In the genomic region with DNA sequence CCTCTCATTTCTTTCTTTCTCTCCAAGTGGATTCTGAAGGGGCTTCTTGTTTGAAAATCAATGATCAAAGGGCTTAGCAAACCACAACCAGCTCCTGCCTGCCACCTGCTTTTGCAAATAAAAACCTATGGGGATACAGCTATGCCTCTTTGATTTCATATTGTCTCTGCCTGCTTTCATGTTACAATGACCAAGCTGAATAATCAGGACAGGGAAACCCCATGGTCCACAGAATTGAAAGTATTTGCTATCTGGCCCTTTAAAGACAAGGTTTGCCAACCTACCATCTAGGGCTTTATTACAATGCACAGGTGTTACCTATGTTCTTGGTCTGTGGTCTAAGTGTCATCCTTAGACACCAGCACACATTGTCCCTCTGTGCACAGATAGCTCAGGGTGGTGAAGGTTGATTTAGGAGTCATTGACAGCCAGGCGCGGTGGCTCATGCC, we compare ENCODE assay signal across 14 cellular contexts. TPM values are rescaled to one million over a fixed set of nuclear protein-coding genes. Genes with fewer than 3 reads are reported as not detected.
DNase-seq lines count a peak whose midpoint lies in the region; ATAC-seq and TF ChIP-seq lines count a peak whose summit lies in the region.
"Had no signal": no experiment of that assay in that cellular context is flagged by ENCODE, and none has a peak within 500 bp of the region (broad histone marks: within the 10 kb centered on the region; RNA-seq: fewer than 3 reads in every experiment).

No MANE protein-coding gene starts in this region.

- H3K36me3 ChIP-seq in PC-9 (ENCODE audit: low read depth) (no peaks in the 10 kb centered on the region), spleen (no peaks in the 10 kb centered on the region)
- H3K36me3 ChIP-seq: tibial nerve had no signal

- POLR2A ChIA-PET in PC-9 (lab: Charles Lee; ENCODE audit: unreplicated experiment): no interaction called here

- no peaks in the 10 kb centered on the region for H4K20me1 ChIP-seq in PC-9 (ENCODE audit: insufficient read depth)

- BruUV-seq in PC-9 (replicated peaks; lab: Mats Ljungman, UMichigan): no TSS peak

- H3K27me3 ChIP-seq in PC-9 (ENCODE audit: insufficient read depth, low read depth) (no peaks in the 10 kb centered on the region), spleen (replicated peaks in 1 of 7) (no peaks in the 10 kb centered on the region)
- H3K27me3 ChIP-seq: tibial nerve had no signal

- ATAC-seq in activated T-cell treated with anti-CD3 and anti-CD28 coated beads, Interleukin-2, amount 50 U/mL, for 4 hours: peak; percentile 38 to 54
- ATAC-seq in GM21619 (IDR thresholded peaks at IDR 0.05; ENCODE audit: unreplicated experiment) (peak; percentile 46), GM21381 (IDR thresholded peaks at IDR 0.05; ENCODE audit: unreplicated experiment) (no peak)

- H3K4me1 Mint-ChIP-seq in activated T-cell treated with anti-CD3 and anti-CD28 coated beads, Interleukin-2, amount 50 U/mL, for 4 hours (ENCODE audit: low read depth): peaks cover 33% of the 10 kb centered on the region
- H3K4me1 Mint-ChIP-seq: brain, memory B cell had no signal

- no peaks in the 10 kb centered on the region for H3K9me2 ChIP-seq in PC-9 (ENCODE audit: insufficient read depth)

- peaks cover 8% of the 10 kb centered on the region; the same call in 1 of the 2 replicates for H3F3A ChIP-seq in PC-9 (ENCODE audit: insufficient read depth, low read depth)

- peaks cover 4% of the 10 kb centered on the region for H3K4me1 ChIP-seq in PC-9 (replicated peaks; ENCODE audit: insufficient read depth)
- H3K4me1 ChIP-seq in spleen: peaks cover 0 to 17% (median 3%) of the 10 kb centered on the region in 6 donors
- H3K4me1 ChIP-seq: tibial nerve had no signal

- 94 to 100% (median 97%) methylated on average over 2 of the region's 2 CpGs for WGBS in spleen, 5 donors

- H3K79me2 ChIP-seq in PC-9 (ENCODE audit: low read depth): no peaks in the 10 kb centered on the region

- no peaks in the 10 kb centered on the region for H3K9me3 Mint-ChIP-seq in activated T-cell treated with anti-CD3 and anti-CD28 coated beads, Interleukin-2, amount 50 U/mL, for 4 hours
- H3K9me3 Mint-ChIP-seq: brain, memory B cell had no signal

- H2AFZ ChIP-seq in PC-9: 0 out of 2 replicates have a peak overlapping the region, but pooled peaks have one; percentile 23

- H3K4me3 ChIP-seq in PC-9 (no peak overlapping the region), spleen (no peak overlapping the region)
- H3K4me3 ChIP-seq: tibial nerve had no signal

- intact Hi-C loops in PC-9 (cut with micrococcal nuclease; ENCODE audit: unreplicated experiment) (no loop called here), spleen (cut with DNase I; ENCODE audit: low total_unique reads) (no loop called here)

- H3K36me3 Mint-ChIP-seq in activated T-cell treated with anti-CD3 and anti-CD28 coated beads, Interleukin-2, amount 50 U/mL, for 4 hours (ENCODE audit: insufficient read depth): no peaks in the 10 kb centered on the region
- H3K36me3 Mint-ChIP-seq: brain, memory B cell had no signal

- TF ChIP-seq CTCF in PC-9 (conservative IDR thresholded peaks at IDR 0.05): no peak
- no peak for TF ChIP-seq CTCF in spleen (IDR thresholded peaks at IDR 0.05 in 8 of 11, conservative IDR thresholded peaks at IDR 0.05 in 3 of 11)

- H3K4me3 Mint-ChIP-seq in activated T-cell treated with anti-CD3 and anti-CD28 coated beads, Interleukin-2, amount 50 U/mL, for 4 hours: no peak overlapping the region
- H3K4me3 Mint-ChIP-seq: brain, memory B cell had no signal

- CTCF ChIA-PET in PC-9 (lab: Charles Lee): no interaction called here

- H3K9me3 ChIP-seq in PC-9 (ENCODE audit: insufficient read depth, low read depth) (no peaks in the 10 kb centered on the region), spleen (no peaks in the 10 kb centered on the region)
- H3K9me3 ChIP-seq: tibial nerve had no signal

- no peak for DNase-seq in activated T-cell treated with anti-CD3 and anti-CD28 coated beads, Interleukin-2, amount 50 U/mL, for 4 hours
- DNase-seq in activated T-cell treated with anti-CD3 and anti-CD28 coated beads, Interleukin-2, amount 50 U/mL, for 1 hour: no peak
- DNase-seq in PC-9 (no peak), spleen (peak; percentile 43), erythroblast (lab: John Stamatoyannopoulos, UW) (no peak)
- DNase-seq in stimulated activated CD4-positive, alpha-beta T cell treated with anti-CD3 and anti-CD28 coated beads, Interleukin-4, amount 100 ng/mL, for 24 hours: no peak
- DNase-seq: NCI-H1417 treated with DMSO at 0.1 percent for 48 hours, NCI-H748 treated with DMSO at 0.1 percent for 48 hours, RPMI8226 had no signal

- no peak overlapping the region for H3K4me2 ChIP-seq in PC-9

- no peak overlapping the region for H3K27ac ChIP-seq in PC-9
- no peak overlapping the region for H3K27ac ChIP-seq in spleen
- H3K27ac ChIP-seq: tibial nerve had no signal

- TF ChIP-seq POLR2A in spleen (IDR thresholded peaks at IDR 0.05) (no peak), erythroblast (IDR thresholded peaks at IDR 0.05; ENCODE audit: low read length) (no peak)

- no peaks in the 10 kb centered on the region for H3K27me3 Mint-ChIP-seq in activated T-cell treated with anti-CD3 and anti-CD28 coated beads, Interleukin-2, amount 50 U/mL, for 4 hours (ENCODE audit: low read depth)
- H3K27me3 Mint-ChIP-seq: brain, memory B cell had no signal

RNA-seq across cellular contexts. Expression of a gene that starts 28.8 kb away (rescaled TPM):
- 10 to 100 TPM; 14.5 to 45.5 (median 38.4) TPM for total RNA-seq in activated T-cell treated with anti-CD3 and anti-CD28 coated beads, Interleukin-2, amount 50 U/mL, for 4 hours
- total RNA-seq in PC-9 (2021): 2.2 and 2.7 TPM in 2 replicates
- total RNA-seq in spleen: 100 to 1,000 TPM in 1 of 7 donors, 10 to 100 TPM in 6; 46.2 to 105 (median 64.2) TPM
- 10 to 100 TPM; 18.4 to 47.5 (median 46.4) TPM for polyA plus RNA-seq in spleen

RNA-seq across cellular contexts. Expression of a gene that starts 53.3 kb away (rescaled TPM):
- 10 to 100 TPM; 17.4 to 30.6 (median 30.0) TPM for total RNA-seq in activated T-cell treated with anti-CD3 and anti-CD28 coated beads, Interleukin-2, amount 50 U/mL, for 4 hours
- total RNA-seq in PC-9 (2021) (13.3 and 19.1 TPM in 2 replicates), spleen (10 to 100 TPM; 10.1 to 13.5 (median 12.8) TPM)
- polyA plus RNA-seq in spleen: 1 to 10 TPM; 4.4 to 4.7 (median 4.6) TPM
